7 cellular contexts compared by ENCODE assay signal in the genomic region with DNA sequence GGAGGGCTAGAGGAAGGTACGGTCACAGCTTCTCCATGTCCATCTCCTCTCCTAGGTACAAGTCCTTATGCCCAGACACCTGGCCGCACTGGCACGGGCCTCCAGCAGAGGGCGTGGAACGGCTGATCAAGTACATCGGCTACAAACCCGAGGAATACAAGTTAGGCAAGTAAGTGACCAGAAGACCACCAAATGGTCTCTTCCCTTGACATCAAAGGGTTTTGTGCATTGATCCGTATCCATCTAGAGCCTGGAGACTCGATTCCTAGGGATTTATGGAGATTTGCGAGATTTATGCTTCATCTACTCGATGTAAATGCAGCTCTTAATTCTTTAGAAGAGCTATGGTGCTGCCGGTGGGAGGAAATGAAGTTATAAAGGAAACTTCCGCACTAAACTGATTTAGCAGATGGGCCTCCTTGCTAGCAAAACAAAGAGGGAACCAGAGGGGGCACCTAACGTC. TPM values are rescaled to one million over a fixed set of nuclear protein-coding genes. Genes with fewer than 3 reads are reported as not detected.
DNase-seq lines count a peak whose midpoint lies in the region; ATAC-seq, FAIRE-seq and TF ChIP-seq lines count a peak whose summit lies in the region.

No MANE protein-coding gene starts in this region.

- H3K27ac ChIP-seq in left ventricle myocardium inferior (replicated peaks), result peak overlapping the region; percentile 57

- H3K27me3 ChIP-seq in left ventricle myocardium inferior (ENCODE audit: low read depth), result no peaks in the 10 kb centered on the region

- peaks cover 14% of the 10 kb centered on the region for H3K4me1 ChIP-seq in left ventricle myocardium inferior

- H3K4me3 ChIP-seq in left ventricle myocardium inferior (no peak overlapping the region), retinal pigment epithelial cell (ENCODE audit: low read length) (no peak overlapping the region)

- H3K9me3 Mint-ChIP-seq in T-cell, result no peaks in the 10 kb centered on the region

- no peaks in the 10 kb centered on the region for H3K27me3 Mint-ChIP-seq in T-cell

- peaks cover 8 to 14% (median 11%) of the 10 kb centered on the region in 3 donors for H3K4me1 Mint-ChIP-seq in T-cell

- ATAC-seq in T-cell (replicated peaks in 1 of 4) (peak; percentile 70 to 81 (median 78)), GM19035 (IDR thresholded peaks at IDR 0.05; ENCODE audit: unreplicated experiment) (no peak)

- POLR2A ChIA-PET in T-cell (lab: Charles Lee), result no interaction called here

- DNase-seq in GM18507 (ENCODE audit: extremely low spot score, insufficient read length, low read depth), result peak; percentile 44
- peak; percentile 69 for DNase-seq in NCI-H146 (lab: John Stamatoyannopoulos, UW)
- peak; percentile 35 to 81 (median 70) for DNase-seq in T-cell
- peak; percentile 56 for DNase-seq in activated naive CD8-positive, alpha-beta T cell treated with anti-CD3 and anti-CD28 coated beads, Interleukin-2, amount 50 U/mL, for 16 hours (ENCODE audit: low read depth, low spot score)
- peak; percentile 84 for DNase-seq in left ventricle myocardium inferior
- peak; percentile 43 for DNase-seq in retinal pigment epithelial cell (ENCODE audit: low read depth)

- H3K36me3 Mint-ChIP-seq in T-cell, result no peaks in the 10 kb centered on the region

- peak; percentile 88 for FAIRE-seq in GM18507 (lab: Jason Lieb, UNC)

- peak overlapping the region in 2 of 3 donors; percentile 34 to 53 for H3K4me3 Mint-ChIP-seq in T-cell

- H3K9me3 ChIP-seq in left ventricle myocardium inferior (replicated peaks), result no peaks in the 10 kb centered on the region

- no peaks in the 10 kb centered on the region for H3K36me3 ChIP-seq in left ventricle myocardium inferior

- CTCF ChIA-PET in T-cell (lab: Charles Lee), result interaction anchor here (0.5 to 1.5 kb wide), 10 partner anchors 11 to 454 kb away, joined by 3 to 11 read pairs (median 4); partner anchors contain the start of genes KCTD10 (in 1 of the 2), MVK (in 1 of the 2) and UBE3B (in 1 of the 2)

- intact Hi-C loops in left ventricle myocardium inferior (cut with micrococcal nuclease), result no loop called here

- peak overlapping the region; percentile 83 to 92 for H3K27ac Mint-ChIP-seq in T-cell

- TF ChIP-seq CTCF in left ventricle myocardium inferior (IDR thresholded peaks at IDR 0.05; ENCODE audit: borderline replicate concordance), result peak; percentile 87
- TF ChIP-seq CTCF in retinal pigment epithelial cell (conservative IDR thresholded peaks at IDR 0.05; ENCODE audit: low read depth, low read length), result peak; percentile 99

RNA-seq across cellular contexts. Expression of gene KCTD10, which starts 44.2 kb away (rescaled TPM):
- total RNA-seq in T-cell (10 to 100 TPM; 28.1 to 30.8 (median 28.6) TPM), left ventricle myocardium inferior (21.5 TPM)

RNA-seq across cellular contexts. Expression of gene UBE3B, which starts 44.6 kb away (rescaled TPM):
- total RNA-seq in T-cell, result 10 to 100 TPM; 34.4 to 49.9 (median 43.5) TPM
- 56.0 TPM for total RNA-seq in left ventricle myocardium inferior
